Comparison of ENCODE assay signal across 1 cellular context in the genomic region with DNA sequence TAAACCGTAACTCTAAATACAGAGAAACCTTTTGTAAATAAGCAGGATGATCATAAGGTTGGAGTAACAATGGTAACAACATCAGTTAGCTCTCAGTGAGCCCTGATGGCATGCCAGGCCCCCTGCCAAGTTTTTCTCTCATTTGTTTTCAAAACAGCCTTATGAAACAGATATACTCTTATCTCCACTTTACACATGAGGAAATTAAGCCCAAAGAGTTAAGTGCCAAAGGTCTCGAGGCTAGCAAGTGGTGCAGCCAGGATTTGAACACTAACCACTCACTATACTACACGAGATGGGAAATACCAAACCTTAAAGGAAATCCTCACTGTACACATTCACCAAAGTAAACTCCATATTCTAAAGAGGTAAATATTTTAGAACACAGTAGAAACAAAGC.
TF ChIP-seq lines count a peak whose summit lies in the region.

No MANE protein-coding gene starts in this region.

TF ChIP-seq in HepG2, 621 proteins besides CTCF, POLR2A, EP300 and RAD21 (continued from another document):
- TF ChIP-seq, protein P1, sequence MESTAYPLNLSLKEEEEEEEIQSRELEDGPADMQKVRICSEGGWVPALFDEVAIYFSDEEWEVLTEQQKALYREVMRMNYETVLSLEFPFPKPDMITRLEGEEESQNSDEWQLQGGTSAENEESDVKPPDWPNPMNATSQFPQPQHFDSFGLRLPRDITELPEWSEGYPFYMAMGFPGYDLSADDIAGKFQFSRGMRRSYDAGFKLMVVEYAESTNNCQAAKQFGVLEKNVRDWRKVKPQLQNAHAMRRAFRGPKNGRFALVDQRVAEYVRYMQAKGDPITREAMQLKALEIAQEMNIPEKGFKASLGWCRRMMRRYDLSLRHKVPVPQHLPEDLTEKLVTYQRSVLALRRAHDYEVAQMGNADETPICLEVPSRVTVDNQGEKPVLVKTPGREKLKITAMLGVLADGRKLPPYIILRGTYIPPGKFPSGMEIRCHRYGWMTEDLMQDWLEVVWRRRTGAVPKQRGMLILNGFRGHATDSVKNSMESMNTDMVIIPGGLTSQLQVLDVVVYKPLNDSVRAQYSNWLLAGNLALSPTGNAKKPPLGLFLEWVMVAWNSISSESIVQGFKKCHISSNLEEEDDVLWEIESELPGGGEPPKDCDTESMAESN (CRISPR knock-in tag; conservative IDR thresholded peaks at IDR 0.05): no peak
- TF ChIP-seq ZNF546 (CRISPR knock-in tag; conservative IDR thresholded peaks at IDR 0.05) (no peak), FOXP4 (CRISPR knock-in tag; IDR thresholded peaks at IDR 0.05) (peak; percentile 64), MLX (CRISPR knock-in tag; IDR thresholded peaks at IDR 0.05) (no peak)
- TF ChIP-seq, protein P2, sequence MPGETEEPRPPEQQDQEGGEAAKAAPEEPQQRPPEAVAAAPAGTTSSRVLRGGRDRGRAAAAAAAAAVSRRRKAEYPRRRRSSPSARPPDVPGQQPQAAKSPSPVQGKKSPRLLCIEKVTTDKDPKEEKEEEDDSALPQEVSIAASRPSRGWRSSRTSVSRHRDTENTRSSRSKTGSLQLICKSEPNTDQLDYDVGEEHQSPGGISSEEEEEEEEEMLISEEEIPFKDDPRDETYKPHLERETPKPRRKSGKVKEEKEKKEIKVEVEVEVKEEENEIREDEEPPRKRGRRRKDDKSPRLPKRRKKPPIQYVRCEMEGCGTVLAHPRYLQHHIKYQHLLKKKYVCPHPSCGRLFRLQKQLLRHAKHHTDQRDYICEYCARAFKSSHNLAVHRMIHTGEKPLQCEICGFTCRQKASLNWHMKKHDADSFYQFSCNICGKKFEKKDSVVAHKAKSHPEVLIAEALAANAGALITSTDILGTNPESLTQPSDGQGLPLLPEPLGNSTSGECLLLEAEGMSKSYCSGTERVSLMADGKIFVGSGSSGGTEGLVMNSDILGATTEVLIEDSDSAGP (CRISPR knock-in tag; IDR thresholded peaks at IDR 0.05; ENCODE audit: borderline replicate concordance): no peak
